35 cellular contexts compared by ENCODE assay signal in the genomic region with DNA sequence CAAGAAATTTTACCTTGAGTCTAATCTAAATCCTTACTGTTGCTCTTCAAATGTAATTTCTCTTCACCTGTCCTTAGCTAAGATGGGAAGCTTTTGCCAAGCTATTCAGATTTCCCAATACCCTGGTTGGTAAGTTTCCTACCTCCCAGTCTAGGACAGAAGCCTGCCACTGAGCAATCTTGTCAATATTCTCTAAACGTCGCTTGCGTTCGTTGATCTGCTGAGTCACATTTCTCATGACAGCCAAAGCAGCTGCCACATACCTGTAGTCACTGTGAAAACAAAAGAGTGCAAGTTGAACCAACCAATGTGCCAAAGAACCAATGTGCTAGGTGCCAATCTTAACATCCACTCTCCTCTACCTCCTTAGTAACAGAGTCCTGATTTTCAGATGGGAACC.
A peak's percentile ranks its signal among the peaks of the same experiment; 100 is the strongest.
DNase-seq lines count a peak whose midpoint lies in the region; ATAC-seq and TF ChIP-seq lines count a peak whose summit lies in the region.
"Had no signal": no experiment of that assay in that cellular context is flagged by ENCODE, and none has a peak within 500 bp of the region (broad histone marks: within the 10 kb centered on the region; RNA-seq: fewer than 3 reads in every experiment).

No MANE protein-coding gene starts in this region.

- H3K4me3 Mint-ChIP-seq in MCF 10A (ENCODE audit: unreplicated experiment), result no peak overlapping the region
- H3K4me3 Mint-ChIP-seq: B cell; CD14-positive monocyte; CD4-positive, alpha-beta memory T cell; CD4-positive, alpha-beta T cell; CD4-positive, CD25-positive, alpha-beta regulatory T cell; CD8-positive, alpha-beta memory T cell; CD8-positive, alpha-beta T cell had no signal

- ATAC-seq in omental fat pad (ENCODE audit: low FRiP score), result no peak
- ATAC-seq: A549; CD8-positive, alpha-beta T cell had no signal

- H3K36me3 Mint-ChIP-seq in MCF 10A (ENCODE audit: insufficient read depth, unreplicated experiment), result peaks cover 25% of the 10 kb centered on the region

- no TSS peak for BruUV-seq in MCF 10A (replicated peaks; lab: Mats Ljungman, UMichigan)

- CTCF ChIA-PET in MCF 10A (lab: Yijun Ruan, JAX), result interaction anchor here (0.7 kb wide), 2 partner anchors 8 to 252 kb away, joined by 3 to 4 read pairs; no protein-coding TSS in a partner anchor

- no peaks in the 10 kb centered on the region for H3K4me1 Mint-ChIP-seq in MCF 10A (ENCODE audit: insufficient read depth, unreplicated experiment)
- H3K4me1 Mint-ChIP-seq: B cell; CD4-positive, alpha-beta memory T cell; CD4-positive, CD25-positive, alpha-beta regulatory T cell; CD8-positive, alpha-beta memory T cell had no signal

- POLR2A ChIA-PET in MCF 10A (lab: Yijun Ruan, JAX), result no interaction called here

- H3K9me3 Mint-ChIP-seq in MCF 10A (ENCODE audit: unreplicated experiment), result peaks cover 11% of the 10 kb centered on the region
- H3K9me3 Mint-ChIP-seq: CD14-positive monocyte; CD4-positive, alpha-beta memory T cell; CD4-positive, alpha-beta T cell; CD8-positive, alpha-beta memory T cell; CD8-positive, alpha-beta T cell had no signal

- no peak overlapping the region for H3K27ac Mint-ChIP-seq in MCF 10A (ENCODE audit: low read depth, unreplicated experiment)
- H3K27ac Mint-ChIP-seq: B cell; CD14-positive monocyte; CD4-positive, alpha-beta T cell; CD4-positive, CD25-positive, alpha-beta regulatory T cell; CD8-positive, alpha-beta memory T cell; CD8-positive, alpha-beta T cell had no signal

- TF ChIP-seq CTCF in MCF 10A (IDR thresholded peaks at IDR 0.05; ENCODE audit: unreplicated experiment), result no peak
- TF ChIP-seq CTCF in breast epithelium (IDR thresholded peaks at IDR 0.05), result no peak
- no peak for TF ChIP-seq CTCF in LNCaP clone FGC (IDR thresholded peaks at IDR 0.05; ENCODE audit: control insufficient read depth, extremely low read depth, insufficient read depth)
- no peak for TF ChIP-seq CTCF in epithelial cell of esophagus (IDR thresholded peaks at IDR 0.05; ENCODE audit: insufficient read depth, low read depth, low read length, missing control alignments)
- TF ChIP-seq CTCF in omental fat pad (IDR thresholded peaks at IDR 0.05), result no peak

- no peak for TF ChIP-seq POLR2A in breast epithelium (IDR thresholded peaks at IDR 0.05)

- H3K36me3 ChIP-seq in breast epithelium, result no peaks in the 10 kb centered on the region
- H3K36me3 ChIP-seq: BE2C had no signal

- H3K4me3 ChIP-seq in breast epithelium (no peak overlapping the region), LNCaP clone FGC (ENCODE audit: low read depth, low read length) (no peak overlapping the region), epithelial cell of esophagus (ENCODE audit: low read length) (no peak overlapping the region)
- H3K4me3 ChIP-seq: A549; BLaER1; BLaER1 treated with 17β-estradiol and CSF1 and Interleukin-3, amounts not matched to agents 10 nM and 100 nM had no signal

- intact Hi-C loops in MCF 10A (cut with micrococcal nuclease), result no loop called here
- intact Hi-C loops in breast epithelium (cut with DNase I; ENCODE audit: low total_unique reads), result no loop called here

- no peaks in the 10 kb centered on the region for H3K4me1 ChIP-seq in breast epithelium
- H3K4me1 ChIP-seq: A549, BE2C, BLaER1, Caco-2 had no signal

- DNase-seq in MCF 10A (ENCODE audit: unreplicated experiment) (peak; percentile 5), breast epithelium (ENCODE audit: low spot score in 2 of 2) (no peak), Caki2 (ENCODE audit: low read depth) (peak; percentile 2), LNCaP clone FGC (ENCODE audit: low read depth) (peak; percentile 18), epithelial cell of esophagus (ENCODE audit: low read depth) (peak; percentile 6), omental fat pad (ENCODE audit: low spot score) (no peak), RKO (ENCODE audit: low spot score) (no peak)
- DNase-seq in stimulated activated naive CD4-positive, alpha-beta T cell treated with Interleukin-2 at 50 U/mL for 16 hours (lab: John Stamatoyannopoulos, UW), result no peak
- DNase-seq: 8988T; ACHN; AML-193; BE2C; C1 segment of cervical spinal cord; Caco-2; Calu3; CD4-positive, alpha-beta memory T cell; CD4-positive, alpha-beta T cell; CD4-positive, CD25-positive, alpha-beta regulatory T cell; CD8-positive, alpha-beta memory T cell; CD8-positive, alpha-beta T cell; COR-L47; DMS 273 treated with DMSO at 0.1 percent for 48 hours; DMS153; DMS53; DMS79; DMS79 treated with DMSO at 0.1 percent for 48 hours; DND-41; EL had no signal

- H3K9me3 ChIP-seq in breast epithelium, result no peaks in the 10 kb centered on the region
- H3K9me3 ChIP-seq: A549, BE2C, BLaER1, Caco-2 had no signal

- H3K27ac ChIP-seq in breast epithelium, result no peak overlapping the region
- H3K27ac ChIP-seq: 22Rv1; A549; BLaER1; BLaER1 treated with 17β-estradiol and CSF1 and Interleukin-3, amounts not matched to agents 10 nM and 100 nM; C4-2B had no signal

- in situ Hi-C loops in Caki2 (cut with HindIII; ENCODE audit: low pct_unique_long_range_greater_than_20kb, low sequenced_read_pairs), result no loop called here

- H3K27me3 Mint-ChIP-seq in MCF 10A (ENCODE audit: insufficient read depth, unreplicated experiment), result no peaks in the 10 kb centered on the region
- H3K27me3 Mint-ChIP-seq: B cell; CD4-positive, alpha-beta memory T cell; CD4-positive, alpha-beta T cell; CD4-positive, CD25-positive, alpha-beta regulatory T cell had no signal

- H3K27me3 ChIP-seq in breast epithelium, result peaks cover 0 to 18% of the 10 kb centered on the region in 2 donors
- H3K27me3 ChIP-seq: BE2C; BLaER1; BLaER1 treated with 17β-estradiol and CSF1 and Interleukin-3, amounts not matched to agents 10 nM and 100 nM had no signal

Comparison
In these comparisons a context has a peak if more than half of its experiments do, and no peak if none do; other contexts are left out.
1. DNase-seq: peak in MCF 10A (single experiment), Caki2 (single experiment), LNCaP clone FGC (single experiment) and epithelial cell of esophagus (single experiment); none in breast epithelium (0 of 2), omental fat pad (single experiment), stimulated activated naive CD4-positive, alpha-beta T cell treated with Interleukin-2 at 50 U/mL for 16 hours (single experiment) and RKO (single experiment).